In genomic region chr17:77234695-77235094, GRCh38 we compare ENCODE assay signal across 11 cellular contexts.
DNase-seq lines count a peak whose midpoint lies in the region; ATAC-seq, FAIRE-seq and TF ChIP-seq lines count a peak whose summit lies in the region.
"Had no signal": no experiment of that assay in that cellular context is flagged by ENCODE, and none has a peak within 500 bp of the region (broad histone marks: within the 10 kb centered on the region; RNA-seq: fewer than 3 reads in every experiment).

No MANE protein-coding gene starts in this region.

- H3K4me1 Mint-ChIP-seq in activated CD4-positive, alpha-beta memory T cell treated with anti-CD3 and anti-CD28 coated beads, Interleukin-2, amount 10 ng/mL, durations not matched to agents 7 days and 5 days, result peaks cover 25% of the 10 kb centered on the region
- peaks cover 27% of the 10 kb centered on the region for H3K4me1 Mint-ChIP-seq in stimulated activated memory B cell treated with anti-CD40 and anti-IgM and Interleukin-4, amounts not matched to agents 10 μg/mL and 1 μg/mL and 100 μg/mL, for 72 hours
- peaks cover 7% of the 10 kb centered on the region for H3K4me1 Mint-ChIP-seq in mesothelial cell of epicardium
- H3K4me1 Mint-ChIP-seq: neural progenitor cell had no signal

- no peaks in the 10 kb centered on the region for H3K9me2 ChIP-seq in GM23248 (ENCODE audit: insufficient read depth)

- H3K4me2 ChIP-seq in GM23248 (ENCODE audit: unreplicated experiment), result peak overlapping the region; percentile 93
- H3K4me2 ChIP-seq: neural progenitor cell had no signal

- in situ Hi-C loops in GM23248 (cut with MboI), result no loop called here

- peak overlapping the region; percentile 66 for H3K9ac ChIP-seq in GM23248
- H3K9ac ChIP-seq: neural progenitor cell had no signal

- no peak for FAIRE-seq in H54 (lab: Jason Lieb, UNC)

- H3K9me3 ChIP-seq in GM23248 (ENCODE audit: low read depth) (no peaks in the 10 kb centered on the region), heart left ventricle (no peaks in the 10 kb centered on the region)

- H3K36me3 ChIP-seq in GM23248 (ENCODE audit: low read depth) (no peaks in the 10 kb centered on the region), heart left ventricle (no peaks in the 10 kb centered on the region)
- H3K36me3 ChIP-seq: neural progenitor cell had no signal

- intact Hi-C loops in heart left ventricle (cut with DNase I), result no loop called here

- peak overlapping the region; percentile 78; the same call in 1 of the 2 replicates for H2AFZ ChIP-seq in GM23248
- H2AFZ ChIP-seq: neural progenitor cell had no signal

- POLR2A ChIA-PET in activated CD4-positive, alpha-beta memory T cell treated with anti-CD3 and anti-CD28 coated beads, Interleukin-2, amount 10 ng/mL, durations not matched to agents 7 days and 5 days (lab: Charles Lee), result interaction anchor here (0.6 to 2.4 kb wide), 5 partner anchors 95 to 724 kb away, joined by 3 to 9 read pairs (median 4); partner anchors contain the start of genes SEC14L1 and TNRC6C

- H3F3A ChIP-seq in GM23248 (ENCODE audit: insufficient read depth), result peaks cover 26% of the 10 kb centered on the region

- TF ChIP-seq POLR2A in heart left ventricle (IDR thresholded peaks at IDR 0.05) (no peak), H54 (IDR thresholded peaks at IDR 0.05; ENCODE audit: low read depth, low read length) (no peak)

- peaks cover 7% of the 10 kb centered on the region for H3K4me1 ChIP-seq in GM23248 (ENCODE audit: insufficient read depth)
- peaks cover 0 to 31% (median 6%) of the 10 kb centered on the region in 12 donors for H3K4me1 ChIP-seq in heart left ventricle
- H3K4me1 ChIP-seq: neural progenitor cell had no signal

- H3K4me3 ChIP-seq in GM23248 (peak overlapping the region; percentile 75), heart left ventricle (peak overlapping the region in 2 of 12 donors; percentile 32 to 50)
- H3K4me3 ChIP-seq: neural progenitor cell had no signal

- H3K27ac ChIP-seq in GM23248, result peak overlapping the region; percentile 66
- H3K27ac ChIP-seq in heart left ventricle, result peak overlapping the region in 11 of 12 donors; percentile 1 to 85 (median 55)
- H3K27ac ChIP-seq: neural progenitor cell had no signal

- H3K27ac Mint-ChIP-seq in activated CD4-positive, alpha-beta memory T cell treated with anti-CD3 and anti-CD28 coated beads, Interleukin-2, amount 10 ng/mL, durations not matched to agents 7 days and 5 days, result peak overlapping the region; percentile 74
- H3K27ac Mint-ChIP-seq in stimulated activated memory B cell treated with anti-CD40 and anti-IgM and Interleukin-4, amounts not matched to agents 10 μg/mL and 1 μg/mL and 100 μg/mL, for 72 hours, result peak overlapping the region; percentile 42
- H3K27ac Mint-ChIP-seq in mesothelial cell of epicardium, result no peak overlapping the region
- H3K27ac Mint-ChIP-seq: neural progenitor cell had no signal

- DNase-seq in GM23248 (no peak), heart left ventricle (peak in 1 of 5 donors; percentile 29), NCI-H748 treated with DMSO at 0.1 percent for 48 hours (lab: John Stamatoyannopoulos, UW) (no peak), mesothelial cell of epicardium (ENCODE audit: low spot score in 2 of 2, unreplicated experiment in 2 of 2) (no peak), H54 (ENCODE audit: insufficient read length, low spot score) (no peak)
- no peak for DNase-seq in activated CD4-positive, alpha-beta memory T cell treated with anti-CD3 and anti-CD28 coated beads, Interleukin-2, amount 10 ng/mL, durations not matched to agents 7 days and 5 days
- DNase-seq: NCI-H524; stimulated activated CD4-positive, alpha-beta T cell treated with anti-CD3 and anti-CD28 coated beads, Interleukin-4, amount 100 ng/mL, for 1 hour had no signal

- H3K79me2 ChIP-seq in GM23248 (ENCODE audit: insufficient read depth), result no peaks in the 10 kb centered on the region

- no peaks in the 10 kb centered on the region for H4K20me1 ChIP-seq in GM23248 (ENCODE audit: insufficient read depth)

- TF ChIP-seq CTCF in heart left ventricle (IDR thresholded peaks at IDR 0.05) (no peak), mesothelial cell of epicardium (IDR thresholded peaks at IDR 0.05; ENCODE audit: unreplicated experiment) (no peak)

- H3K4me3 Mint-ChIP-seq in activated CD4-positive, alpha-beta memory T cell treated with anti-CD3 and anti-CD28 coated beads, Interleukin-2, amount 10 ng/mL, durations not matched to agents 7 days and 5 days, result peak overlapping the region; percentile 56
- H3K4me3 Mint-ChIP-seq in stimulated activated memory B cell treated with anti-CD40 and anti-IgM and Interleukin-4, amounts not matched to agents 10 μg/mL and 1 μg/mL and 100 μg/mL, for 72 hours, result peak overlapping the region; percentile 9
- H3K4me3 Mint-ChIP-seq in mesothelial cell of epicardium, result no peak overlapping the region
- H3K4me3 Mint-ChIP-seq: neural progenitor cell had no signal

- ATAC-seq in heart left ventricle (peak in 1 of 4 donors; percentile 20), GM19452 (IDR thresholded peaks at IDR 0.05; ENCODE audit: unreplicated experiment) (no peak)
- ATAC-seq in stimulated activated memory B cell treated with anti-CD40 and anti-IgM and Interleukin-4, amounts not matched to agents 10 μg/mL and 1 μg/mL and 100 μg/mL, for 72 hours, result no peak

- peaks cover 4% of the 10 kb centered on the region for H3K36me3 Mint-ChIP-seq in activated CD4-positive, alpha-beta memory T cell treated with anti-CD3 and anti-CD28 coated beads, Interleukin-2, amount 10 ng/mL, durations not matched to agents 7 days and 5 days (ENCODE audit: low read depth)
- H3K36me3 Mint-ChIP-seq in stimulated activated memory B cell treated with anti-CD40 and anti-IgM and Interleukin-4, amounts not matched to agents 10 μg/mL and 1 μg/mL and 100 μg/mL, for 72 hours, result peaks cover 6% of the 10 kb centered on the region
- no peaks in the 10 kb centered on the region for H3K36me3 Mint-ChIP-seq in mesothelial cell of epicardium
- H3K36me3 Mint-ChIP-seq: neural progenitor cell had no signal

- H3K9me3 Mint-ChIP-seq in activated CD4-positive, alpha-beta memory T cell treated with anti-CD3 and anti-CD28 coated beads, Interleukin-2, amount 10 ng/mL, durations not matched to agents 7 days and 5 days, result peaks cover 2% of the 10 kb centered on the region
- H3K9me3 Mint-ChIP-seq in stimulated activated memory B cell treated with anti-CD40 and anti-IgM and Interleukin-4, amounts not matched to agents 10 μg/mL and 1 μg/mL and 100 μg/mL, for 72 hours, result peaks cover 10% of the 10 kb centered on the region
- H3K9me3 Mint-ChIP-seq in mesothelial cell of epicardium, result peaks cover 5% of the 10 kb centered on the region
- H3K9me3 Mint-ChIP-seq: neural progenitor cell had no signal

- H3K27me3 Mint-ChIP-seq in activated CD4-positive, alpha-beta memory T cell treated with anti-CD3 and anti-CD28 coated beads, Interleukin-2, amount 10 ng/mL, durations not matched to agents 7 days and 5 days, result no peaks in the 10 kb centered on the region
- no peaks in the 10 kb centered on the region for H3K27me3 Mint-ChIP-seq in stimulated activated memory B cell treated with anti-CD40 and anti-IgM and Interleukin-4, amounts not matched to agents 10 μg/mL and 1 μg/mL and 100 μg/mL, for 72 hours
- H3K27me3 Mint-ChIP-seq in mesothelial cell of epicardium (ENCODE audit: low read depth), result peaks cover 1% of the 10 kb centered on the region

- 76 to 81% methylated on average over 8 to 9 of the region's 9 CpGs for WGBS in GM23248 (ENCODE audit: low coverage in 1 of 2, low lambda C conversion rate in 2 of 2, missing lambda C conversion rate in 2 of 2), 2 experiments
- WGBS in heart left ventricle, 4 donors, result 94 to 96% (median 95%) methylated on average over 9 of the region's 9 CpGs

- H3K27me3 ChIP-seq in GM23248 (replicated peaks; ENCODE audit: insufficient read depth), result no peaks in the 10 kb centered on the region
- no peaks in the 10 kb centered on the region for H3K27me3 ChIP-seq in heart left ventricle
- H3K27me3 ChIP-seq: neural progenitor cell had no signal

- CTCF ChIA-PET in activated CD4-positive, alpha-beta memory T cell treated with anti-CD3 and anti-CD28 coated beads, Interleukin-2, amount 10 ng/mL, durations not matched to agents 7 days and 5 days (lab: Charles Lee), result interaction anchor here (0.8 to 3.2 kb wide), 4 partner anchors 44 to 178 kb away, joined by 3 to 24 read pairs (median 3); no protein-coding TSS in a partner anchor
